ENCODE assay signal across 8 cellular contexts in genomic region chr11:9236242-9236641, GRCh38. TPM values are rescaled to one million over a fixed set of nuclear protein-coding genes. Genes with fewer than 3 reads are reported as not detected.
DNase-seq lines count a peak whose midpoint lies in the region; ATAC-seq and TF ChIP-seq lines count a peak whose summit lies in the region.
"Not testable (repeated sequence)": the region's sequence is repeated elsewhere in the genome, so short reads cannot be mapped to it uniquely, and the experiment has no call there.

No MANE protein-coding gene starts in this region.

- H3K23ac ChIP-seq in trophoblast cell (ENCODE audit: low read length) = not testable (repeated sequence)

- H3K4me3 ChIP-seq in BLaER1 treated with 17β-estradiol and CSF1 and Interleukin-3, amounts not matched to agents 10 nM and 100 nM; HL-60 (replicated peaks; ENCODE audit: insufficient read depth, low read length); trophoblast cell (ENCODE audit: low read depth, low read length): not testable (repeated sequence)

- CTCF ChIA-PET in activated CD8-positive, alpha-beta T cell treated with anti-CD3 and anti-CD28 coated beads, Interleukin-2, amount 10 ng/mL, durations not matched to agents 7 days and 5 days (lab: Charles Lee) = not testable (repeated sequence)

- H3K36me3 Mint-ChIP-seq in activated CD8-positive, alpha-beta T cell treated with anti-CD3 and anti-CD28 coated beads, Interleukin-2, amount 10 ng/mL, durations not matched to agents 7 days and 5 days (ENCODE audit: low read depth) = peaks cover 22% of the 10 kb centered on the region
- H3K36me3 Mint-ChIP-seq in activated naive CD8-positive, alpha-beta T cell treated with anti-CD3 and anti-CD28 coated beads for 36 hours = peaks cover 22% of the 10 kb centered on the region
- H3K36me3 Mint-ChIP-seq in dendritic cell treated with granulocyte-macrophage colony-stimulating factor and Interleukin-4, amounts not matched to agents 40 ng/mL and 50 ng/mL, for 4 days (ENCODE audit: low read depth) = not testable (repeated sequence)
- peaks cover 79% of the 10 kb centered on the region for H3K36me3 Mint-ChIP-seq in nephron progenitor cell (ENCODE audit: low read depth)

- not testable (repeated sequence) for H2BK120ac ChIP-seq in trophoblast cell (ENCODE audit: insufficient read depth, low read length, poor library complexity)

- H4K12ac ChIP-seq in trophoblast cell (ENCODE audit: low read depth, low read length) = not testable (repeated sequence)

- POLR2A ChIA-PET in activated CD8-positive, alpha-beta T cell treated with anti-CD3 and anti-CD28 coated beads, Interleukin-2, amount 10 ng/mL, durations not matched to agents 7 days and 5 days (lab: Charles Lee) = not testable (repeated sequence)

- H4K8ac ChIP-seq in trophoblast cell (ENCODE audit: low read depth, low read length) = not testable (repeated sequence)

- peak overlapping the region; percentile 75 for H3K4ac ChIP-seq in trophoblast cell (ENCODE audit: low read depth, low read length)

- peaks cover 25 to 45% (median 31%) of the 10 kb centered on the region in 10 experiments for H3K4me1 ChIP-seq in BLaER1 treated with 17β-estradiol and CSF1 and Interleukin-3, amounts not matched to agents 10 nM and 100 nM
- not testable (repeated sequence) for H3K4me1 ChIP-seq in trophoblast cell (ENCODE audit: control insufficient read depth in 1 of 2, insufficient read depth in 2 of 2, low read length in 2 of 2)

- DNase-seq in HL-60 (ENCODE audit: low read depth in 1 of 2, low spot score in 1 of 2) (peak in 1 of 2 experiments; percentile 83), left lobe of liver (ENCODE audit: low spot score) (peak; percentile 4)
- DNase-seq in activated CD8-positive, alpha-beta T cell treated with anti-CD3 and anti-CD28 coated beads, Interleukin-2, amount 10 ng/mL, durations not matched to agents 7 days and 5 days; activated naive CD8-positive, alpha-beta T cell treated with anti-CD3 and anti-CD28 coated beads for 36 hours; nephron progenitor cell; trophoblast cell: not testable (repeated sequence)

- not testable (repeated sequence) for H3K79me1 ChIP-seq in trophoblast cell (ENCODE audit: low read length)

- H2AK5ac ChIP-seq in trophoblast cell (ENCODE audit: low read length) = not testable (repeated sequence)

- peaks cover 48 to 100% (median 94%) of the 10 kb centered on the region in 11 experiments for H4K20me1 ChIP-seq in BLaER1 treated with 17β-estradiol and CSF1 and Interleukin-3, amounts not matched to agents 10 nM and 100 nM

- not testable (repeated sequence) for H3K14ac ChIP-seq in trophoblast cell (ENCODE audit: low read length)

- H3K9ac ChIP-seq in BLaER1 treated with 17β-estradiol and CSF1 and Interleukin-3, amounts not matched to agents 10 nM and 100 nM = peak overlapping the region in 1 of 11 experiments; percentile 28; a peak in 2 of 22 replicates
- H3K9ac ChIP-seq in trophoblast cell (ENCODE audit: low read length) = not testable (repeated sequence)

- no CpG with 5 or more reads among the region's 10 CpGs for WGBS in trophoblast cell (ENCODE audit: extremely low coverage, insufficient coverage, insufficient read length)

- not testable (repeated sequence) for H3K27me3 ChIP-seq in BLaER1 treated with 17β-estradiol and CSF1 and Interleukin-3, amounts not matched to agents 10 nM and 100 nM; HL-60 (ENCODE audit: insufficient read depth, poor library complexity, severe bottlenecking); trophoblast cell (ENCODE audit: insufficient read depth, low read length)

- H3K27ac ChIP-seq in BLaER1 treated with 17β-estradiol and CSF1 and Interleukin-3, amounts not matched to agents 10 nM and 100 nM = peak overlapping the region in 8 of 11 experiments; percentile 16 to 57 (median 39); a peak in 7 of 22 replicates
- peak overlapping the region; percentile 41; the same call in 1 of the 2 replicates for H3K27ac ChIP-seq in HL-60 (replicated peaks)
- H3K27ac ChIP-seq in trophoblast cell (ENCODE audit: low read depth, low read length) = not testable (repeated sequence)

- not testable (repeated sequence) for H2AFZ ChIP-seq in trophoblast cell (ENCODE audit: insufficient read depth, low read length, poor library complexity)

- not testable (repeated sequence) for TF ChIP-seq CTCF in HL-60 (IDR thresholded peaks at IDR 0.05; ENCODE audit: insufficient read depth, low read length); nephron progenitor cell (IDR thresholded peaks at IDR 0.05)

- not testable (repeated sequence) for H3K18ac ChIP-seq in trophoblast cell (ENCODE audit: low read length)

- H3K4me1 Mint-ChIP-seq in activated CD8-positive, alpha-beta T cell treated with anti-CD3 and anti-CD28 coated beads, Interleukin-2, amount 10 ng/mL, durations not matched to agents 7 days and 5 days (ENCODE audit: low read depth) = peaks cover 39% of the 10 kb centered on the region
- H3K4me1 Mint-ChIP-seq in activated naive CD8-positive, alpha-beta T cell treated with anti-CD3 and anti-CD28 coated beads for 36 hours = peaks cover 33% of the 10 kb centered on the region
- peaks cover 58% of the 10 kb centered on the region for H3K4me1 Mint-ChIP-seq in dendritic cell treated with granulocyte-macrophage colony-stimulating factor and Interleukin-4, amounts not matched to agents 40 ng/mL and 50 ng/mL, for 4 days (ENCODE audit: low read depth)
- peaks cover 15% of the 10 kb centered on the region for H3K4me1 Mint-ChIP-seq in nephron progenitor cell

- ATAC-seq in activated CD8-positive, alpha-beta T cell treated with anti-CD3 and anti-CD28 coated beads, Interleukin-2, amount 10 ng/mL, durations not matched to agents 7 days and 5 days; left lobe of liver: not testable (repeated sequence)

- H3K36me3 ChIP-seq in BLaER1 treated with 17β-estradiol and CSF1 and Interleukin-3, amounts not matched to agents 10 nM and 100 nM = peaks cover 8 to 66% (median 44%) of the 10 kb centered on the region in 11 experiments
- H3K36me3 ChIP-seq in trophoblast cell (ENCODE audit: control insufficient read depth in 1 of 2, insufficient read depth in 2 of 2, low read length in 2 of 2) = not testable (repeated sequence)

- intact Hi-C loops in dendritic cell treated with granulocyte-macrophage colony-stimulating factor and Interleukin-4, amounts not matched to agents 40 ng/mL and 50 ng/mL, for 4 days (cut with micrococcal nuclease) = not testable (repeated sequence)

- not testable (repeated sequence) for H3K4me3 Mint-ChIP-seq in activated CD8-positive, alpha-beta T cell treated with anti-CD3 and anti-CD28 coated beads, Interleukin-2, amount 10 ng/mL, durations not matched to agents 7 days and 5 days; dendritic cell treated with granulocyte-macrophage colony-stimulating factor and Interleukin-4, amounts not matched to agents 40 ng/mL and 50 ng/mL, for 4 days; nephron progenitor cell
- H3K4me3 Mint-ChIP-seq in activated naive CD8-positive, alpha-beta T cell treated with anti-CD3 and anti-CD28 coated beads for 36 hours = peak overlapping the region; percentile 22

- peaks cover 0 to 32% (median 24%) of the 10 kb centered on the region in 11 experiments; a peak in 18 of 22 replicates for H3K9me3 ChIP-seq in BLaER1 treated with 17β-estradiol and CSF1 and Interleukin-3, amounts not matched to agents 10 nM and 100 nM (replicated peaks in 1 of 11)
- H3K9me3 ChIP-seq in trophoblast cell (ENCODE audit: insufficient read depth, low read depth, low read length) = not testable (repeated sequence)

- H3K27ac Mint-ChIP-seq in activated CD8-positive, alpha-beta T cell treated with anti-CD3 and anti-CD28 coated beads, Interleukin-2, amount 10 ng/mL, durations not matched to agents 7 days and 5 days = peak overlapping the region; percentile 16
- H3K27ac Mint-ChIP-seq in activated naive CD8-positive, alpha-beta T cell treated with anti-CD3 and anti-CD28 coated beads for 36 hours = not testable (repeated sequence)
- H3K27ac Mint-ChIP-seq in dendritic cell treated with granulocyte-macrophage colony-stimulating factor and Interleukin-4, amounts not matched to agents 40 ng/mL and 50 ng/mL, for 4 days = peak overlapping the region; percentile 6
- H3K27ac Mint-ChIP-seq in nephron progenitor cell = peak overlapping the region; percentile 92

- H4K91ac ChIP-seq in trophoblast cell (ENCODE audit: low read depth, low read length) = not testable (repeated sequence)

- H3K4me2 ChIP-seq in BLaER1 treated with 17β-estradiol and CSF1 and Interleukin-3, amounts not matched to agents 10 nM and 100 nM = peak overlapping the region in 9 of 11 experiments; percentile 13 to 57 (median 38); a peak in 14 of 22 replicates
- H3K4me2 ChIP-seq in trophoblast cell (ENCODE audit: low read length) = not testable (repeated sequence)

- not testable (repeated sequence) for H3K79me2 ChIP-seq in trophoblast cell (ENCODE audit: control insufficient read depth, insufficient read depth, low read length, poor library complexity)

- H2BK5ac ChIP-seq in trophoblast cell (ENCODE audit: low read depth, low read length, poor library complexity) = not testable (repeated sequence)

- peaks cover 11% of the 10 kb centered on the region for H3K9me3 Mint-ChIP-seq in activated CD8-positive, alpha-beta T cell treated with anti-CD3 and anti-CD28 coated beads, Interleukin-2, amount 10 ng/mL, durations not matched to agents 7 days and 5 days (ENCODE audit: insufficient read depth)
- H3K9me3 Mint-ChIP-seq in activated naive CD8-positive, alpha-beta T cell treated with anti-CD3 and anti-CD28 coated beads for 36 hours; dendritic cell treated with granulocyte-macrophage colony-stimulating factor and Interleukin-4, amounts not matched to agents 40 ng/mL and 50 ng/mL, for 4 days: not testable (repeated sequence)
- H3K9me3 Mint-ChIP-seq in nephron progenitor cell = peaks cover 36% of the 10 kb centered on the region

- H2BK12ac ChIP-seq in trophoblast cell (ENCODE audit: low read length) = not testable (repeated sequence)

- H3K27me3 Mint-ChIP-seq in activated CD8-positive, alpha-beta T cell treated with anti-CD3 and anti-CD28 coated beads, Interleukin-2, amount 10 ng/mL, durations not matched to agents 7 days and 5 days (ENCODE audit: low read depth); activated naive CD8-positive, alpha-beta T cell treated with anti-CD3 and anti-CD28 coated beads for 36 hours; dendritic cell treated with granulocyte-macrophage colony-stimulating factor and Interleukin-4, amounts not matched to agents 40 ng/mL and 50 ng/mL, for 4 days; nephron progenitor cell (ENCODE audit: low read depth, poor library complexity): not testable (repeated sequence)

RNA-seq across cellular contexts. Expression of gene DENND5A, which starts 28.9 kb away (rescaled TPM):
- 10 to 100 TPM; 78.5 to 81.1 TPM for total RNA-seq in activated CD8-positive, alpha-beta T cell treated with anti-CD3 and anti-CD28 coated beads, Interleukin-2, amount 10 ng/mL, durations not matched to agents 7 days and 5 days
- 10 to 100 TPM; 46.5 to 50.9 TPM for total RNA-seq in activated naive CD8-positive, alpha-beta T cell treated with anti-CD3 and anti-CD28 coated beads for 36 hours
- 15.5 TPM for total RNA-seq in left lobe of liver
- 57.3 and 58.2 TPM in 2 replicates for polyA plus RNA-seq in trophoblast cell (2013)
